Comparison of ENCODE assay signal across 2 cellular contexts in genomic region chr10:24367688-24368087, GRCh38.
TF ChIP-seq lines count a peak whose summit lies in the region.

No MANE protein-coding gene starts in this region.

TF ChIP-seq in HEK293, 187 proteins besides CTCF, POLR2A, EP300 and RAD21:
- TF ChIP-seq TSHZ1 (tag by site-specific recombination; IDR thresholded peaks at IDR 0.05; ENCODE audit: borderline replicate concordance) = no peak
- no peak for TF ChIP-seq ZNF830 (tag by site-specific recombination; IDR thresholded peaks at IDR 0.05; ENCODE audit: low read depth)
- 0 out of 2 replicates have a peak, but pooled peaks have one; percentile 6 for TF ChIP-seq ZNF768 (tag by site-specific recombination; IDR thresholded peaks at IDR 0.05)
TF ChIP-seq in HEK293: peak in this region for 1.

TF ChIP-seq in K562, 482 proteins besides CTCF, POLR2A, EP300 and RAD21 (continued from another document):
- TF ChIP-seq AFF1 (IDR thresholded peaks at IDR 0.05; ENCODE audit: low read depth in 1 of 2, partially characterized antibody in 2 of 2) (no peak), RBM25 (IDR thresholded peaks at IDR 0.05; ENCODE audit: low read depth, low read length, severe bottlenecking) (peak; percentile 77), ZFP36 (IDR thresholded peaks at IDR 0.05; ENCODE audit: low read depth, low read length, partially characterized antibody) (peak; percentile 54)
